11 cellular contexts compared by ENCODE assay signal in genomic region chr10:132407243-132407746, GRCh38. TPM values are rescaled to one million over a fixed set of nuclear protein-coding genes. Genes with fewer than 3 reads are reported as not detected.
DNase-seq lines count a peak whose midpoint lies in the region; ATAC-seq and TF ChIP-seq lines count a peak whose summit lies in the region.
"Had no signal": no experiment of that assay in that cellular context is flagged by ENCODE, and none has a peak within 500 bp of the region (broad histone marks: within the 10 kb centered on the region; RNA-seq: fewer than 3 reads in every experiment).

No MANE protein-coding gene starts in this region.

- H3K4me3 ChIP-seq in HUES6 (ENCODE audit: low read depth, low read length) (peak overlapping the region; percentile 18; the same call in 1 of the 2 replicates), breast epithelium (peak overlapping the region in 2 of 3 donors; percentile 43 to 61), left lung (no peak overlapping the region), Karpas-422 (ENCODE audit: low read length) (no peak overlapping the region)

- H3K9me3 ChIP-seq in HUES6 (ENCODE audit: control insufficient read depth, insufficient read depth, low read depth, low read length): no peaks in the 10 kb centered on the region
- H3K9me3 ChIP-seq in breast epithelium: no peaks in the 10 kb centered on the region
- H3K9me3 ChIP-seq in left lung: no peaks in the 10 kb centered on the region
- no peaks in the 10 kb centered on the region for H3K9me3 ChIP-seq in Karpas-422 (ENCODE audit: low read length)

- no peaks in the 10 kb centered on the region for H3K27me3 ChIP-seq in HUES6 (ENCODE audit: control insufficient read depth, insufficient read depth, low read length)
- no peaks in the 10 kb centered on the region for H3K27me3 ChIP-seq in breast epithelium
- no peaks in the 10 kb centered on the region for H3K27me3 ChIP-seq in left lung
- H3K27me3 ChIP-seq in Karpas-422 (ENCODE audit: low read length): no peaks in the 10 kb centered on the region

- peaks cover 49% of the 10 kb centered on the region for H3K4me1 ChIP-seq in HUES6 (ENCODE audit: control insufficient read depth, insufficient read depth, low read length)
- peaks cover 2 to 26% of the 10 kb centered on the region in 2 donors for H3K4me1 ChIP-seq in breast epithelium
- H3K4me1 ChIP-seq in left lung: peaks cover 29 to 78% of the 10 kb centered on the region in 2 donors
- H3K4me1 ChIP-seq in Karpas-422 (ENCODE audit: low read length): no peaks in the 10 kb centered on the region

- H3K4me3 Mint-ChIP-seq in stimulated activated memory B cell treated with anti-CD40 and anti-IgM and Interleukin-4, amounts not matched to agents 10 μg/mL and 1 μg/mL and 100 μg/mL, for 72 hours: peak overlapping the region; percentile 55

- H3K4me2 ChIP-seq in Karpas-422 (ENCODE audit: low read depth, low read length, poor library complexity, severe bottlenecking): no peak overlapping the region

- no peaks in the 10 kb centered on the region for H3K9me3 Mint-ChIP-seq in stimulated activated memory B cell treated with anti-CD40 and anti-IgM and Interleukin-4, amounts not matched to agents 10 μg/mL and 1 μg/mL and 100 μg/mL, for 72 hours

- H2AFZ ChIP-seq in Karpas-422 (ENCODE audit: low read length): no peak overlapping the region

- TF ChIP-seq CTCF in breast epithelium (IDR thresholded peaks at IDR 0.05): no peak
- TF ChIP-seq CTCF in left lung (IDR thresholded peaks at IDR 0.05): no peak

- no peaks in the 10 kb centered on the region for H3K27me3 Mint-ChIP-seq in stimulated activated memory B cell treated with anti-CD40 and anti-IgM and Interleukin-4, amounts not matched to agents 10 μg/mL and 1 μg/mL and 100 μg/mL, for 72 hours

- DNase-seq in breast epithelium (ENCODE audit: low spot score in 2 of 2) (peak; percentile 73 to 88), left lung (peak; percentile 84 to 85), activated gamma-delta T cell treated with Interleukin-2 at 50 U/mL for 16 hours (no peak), NCI-H82 treated with DMSO at 0.1 percent for 48 hours (lab: John Stamatoyannopoulos, UW; ENCODE audit: unreplicated experiment) (no peak), Karpas-422 (no peak)
- DNase-seq: activated T-cell treated with anti-CD3 and anti-CD28 coated beads for 4 hours, NCI-H1930, T-helper 1 cell had no signal

- H3K36me3 Mint-ChIP-seq in stimulated activated memory B cell treated with anti-CD40 and anti-IgM and Interleukin-4, amounts not matched to agents 10 μg/mL and 1 μg/mL and 100 μg/mL, for 72 hours: peaks cover 24% of the 10 kb centered on the region

- H3K4me1 Mint-ChIP-seq in stimulated activated memory B cell treated with anti-CD40 and anti-IgM and Interleukin-4, amounts not matched to agents 10 μg/mL and 1 μg/mL and 100 μg/mL, for 72 hours: peaks cover 49% of the 10 kb centered on the region

- H3K9ac ChIP-seq in HUES6 (ENCODE audit: low read length) (peak overlapping the region; percentile 55), Karpas-422 (ENCODE audit: low read length) (no peak overlapping the region)

- no peaks in the 10 kb centered on the region for H3K9me2 ChIP-seq in Karpas-422 (replicated peaks; ENCODE audit: insufficient read depth, low read length)

- ATAC-seq in left lung: peak; percentile 59
- peak; percentile 21 for ATAC-seq in stimulated activated memory B cell treated with anti-CD40 and anti-IgM and Interleukin-4, amounts not matched to agents 10 μg/mL and 1 μg/mL and 100 μg/mL, for 72 hours
- no peak for ATAC-seq in GM21529 (IDR thresholded peaks at IDR 0.05; ENCODE audit: unreplicated experiment)

- peak overlapping the region; percentile 89 for H3K27ac Mint-ChIP-seq in stimulated activated memory B cell treated with anti-CD40 and anti-IgM and Interleukin-4, amounts not matched to agents 10 μg/mL and 1 μg/mL and 100 μg/mL, for 72 hours

- H3K79me2 ChIP-seq in Karpas-422 (ENCODE audit: low read length): no peaks in the 10 kb centered on the region

- intact Hi-C loops in breast epithelium (cut with DNase I; ENCODE audit: low total_unique reads): no loop called here
- intact Hi-C loops in left lung (cut with DNase I): no loop called here

- H3K36me3 ChIP-seq in HUES6 (ENCODE audit: control insufficient read depth, insufficient read depth, low read length) (peaks cover 12% of the 10 kb centered on the region), breast epithelium (no peaks in the 10 kb centered on the region), left lung (peaks cover 0 to 30% of the 10 kb centered on the region in 2 donors), Karpas-422 (ENCODE audit: insufficient read depth, low read length) (no peaks in the 10 kb centered on the region)

- peak overlapping the region; percentile 86 for H3K27ac ChIP-seq in HUES6 (ENCODE audit: low read depth, low read length)
- peak overlapping the region; percentile 94 to 97 for H3K27ac ChIP-seq in breast epithelium
- H3K27ac ChIP-seq in left lung: peak overlapping the region; percentile 81 to 92
- H3K27ac ChIP-seq in Karpas-422 (ENCODE audit: low read length): no peak overlapping the region

- H4K20me1 ChIP-seq in Karpas-422 (ENCODE audit: insufficient read depth, low read depth, low read length): peaks cover 13% of the 10 kb centered on the region; the same call in 1 of the 2 replicates

- no peak for TF ChIP-seq POLR2A in breast epithelium (IDR thresholded peaks at IDR 0.05)

RNA-seq across cellular contexts. Expression of gene PWWP2B, which starts 10.3 kb away (rescaled TPM):
- total RNA-seq in breast epithelium: 10 to 100 TPM; 10.7 to 15.5 (median 13.4) TPM
- total RNA-seq in left lung: 10 to 100 TPM; 21.4 to 23.2 TPM
- 1.4 and 3.7 TPM in 2 replicates for total RNA-seq in Karpas-422 (2014; rRNA removed; shearing (Covaris generic); ENCODE audit: low replicate concordance)

Comparison
In these comparisons a context has a peak if more than half of its experiments do, and no peak if none do; other contexts are left out.
1. H3K4me3 ChIP-seq: peak in HUES6 (single experiment) and breast epithelium (2 of 3); none in left lung (0 of 2) and Karpas-422 (single experiment).
2. DNase-seq: peak in breast epithelium (2 of 2) and left lung (2 of 2); none in activated gamma-delta T cell treated with Interleukin-2 at 50 U/mL for 16 hours (single experiment), NCI-H82 treated with DMSO at 0.1 percent for 48 hours (single experiment) and Karpas-422 (single experiment).